In the genomic region with DNA sequence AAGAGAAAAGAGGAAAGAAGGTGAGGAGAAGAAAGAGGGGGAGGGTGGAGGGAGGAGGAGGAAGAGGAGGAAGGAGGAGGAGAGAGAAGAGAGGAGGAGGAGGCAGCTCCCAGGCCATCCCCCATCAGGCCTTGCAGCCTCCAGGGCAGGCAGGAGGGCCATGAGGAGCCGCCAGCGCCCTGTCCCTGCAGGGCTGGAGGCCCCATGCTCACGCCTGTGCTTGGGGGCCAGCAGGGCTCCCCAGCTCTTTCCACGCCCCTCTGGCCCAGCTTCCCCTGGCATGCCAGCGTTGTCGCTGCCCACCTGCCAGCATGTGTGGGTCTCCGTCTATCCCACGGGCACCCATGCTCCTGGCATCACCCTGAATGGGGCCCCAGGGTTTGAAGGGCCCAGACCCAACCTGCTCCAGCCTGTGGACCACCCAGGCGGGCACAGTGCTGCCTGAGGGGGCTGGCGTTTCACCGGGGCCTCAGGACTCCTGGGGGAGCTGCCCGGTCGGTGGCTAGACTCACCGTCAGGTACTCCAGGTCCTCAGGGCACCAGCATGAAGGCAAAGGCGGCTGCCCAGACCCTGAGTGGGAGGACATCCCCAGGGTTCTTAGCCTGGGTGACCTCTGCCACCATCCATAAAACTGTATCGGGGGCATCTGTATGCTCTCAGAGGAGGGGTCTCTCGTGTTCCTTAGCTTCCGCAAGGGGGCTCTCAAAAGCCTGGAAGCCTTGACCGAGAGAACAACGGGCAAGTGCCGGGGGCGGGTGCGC, we compare ENCODE assay signal across 12 cellular contexts. TPM values are rescaled to one million over a fixed set of nuclear protein-coding genes. Genes with fewer than 3 reads are reported as not detected.
A peak's percentile ranks its signal among the peaks of the same experiment; 100 is the strongest.
DNase-seq lines count a peak whose midpoint lies in the region; ATAC-seq, FAIRE-seq and TF ChIP-seq lines count a peak whose summit lies in the region.
"Had no signal": no experiment of that assay in that cellular context is flagged by ENCODE, and none has a peak within 500 bp of the region (broad histone marks: within the 10 kb centered on the region; RNA-seq: fewer than 3 reads in every experiment).

No MANE protein-coding gene starts in this region.

- no peaks in the 10 kb centered on the region for H3K9me3 ChIP-seq in mucosa of rectum (ENCODE audit: control insufficient read depth in 2 of 2, low read length in 2 of 2)
- H3K9me3 ChIP-seq in aorta (ENCODE audit: control insufficient read depth, low read length): no peaks in the 10 kb centered on the region

- WGBS in aorta, 2 donors: 57 to 65% methylated on average over 20 to 23 of the region's 23 CpGs

- FAIRE-seq in frontal cortex (lab: Jason Lieb, UNC): no peak
- FAIRE-seq: GM12891, keratinocyte had no signal

- H3K27me3 ChIP-seq in mucosa of rectum (ENCODE audit: control insufficient read depth in 2 of 2, insufficient read depth in 2 of 2, low read length in 2 of 2): no peaks in the 10 kb centered on the region
- no peaks in the 10 kb centered on the region for H3K27me3 ChIP-seq in aorta (ENCODE audit: control insufficient read depth in 1 of 2, insufficient read depth in 2 of 2, low read length in 1 of 2)

- no peak for TF ChIP-seq CTCF in brain (conservative IDR thresholded peaks at IDR 0.05)

- H3K4me3 ChIP-seq in mucosa of rectum (ENCODE audit: low read length in 2 of 2) (no peak overlapping the region), aorta (ENCODE audit: low read length in 2 of 2) (no peak overlapping the region)

- no peak overlapping the region for H3K4me3 Mint-ChIP-seq in stimulated activated naive CD8-positive, alpha-beta T cell treated with anti-CD3 and anti-CD28 coated beads, Interleukin-15, Interleukin-2, amounts not matched to agents 100 ng/mL and 50 ng/mL, for 24 hours
- no peak overlapping the region for H3K4me3 Mint-ChIP-seq in brain

- no peak for ATAC-seq in stimulated activated naive CD8-positive, alpha-beta T cell treated with anti-CD3 and anti-CD28 coated beads, Interleukin-15, Interleukin-2, amounts not matched to agents 100 U/mL and 50 U/mL, for 24 hours
- ATAC-seq in aorta (ENCODE audit: low FRiP score): peak; percentile 49

- H3K27me3 Mint-ChIP-seq in stimulated activated naive CD8-positive, alpha-beta T cell treated with anti-CD3 and anti-CD28 coated beads, Interleukin-15, Interleukin-2, amounts not matched to agents 100 ng/mL and 50 ng/mL, for 24 hours: no peaks in the 10 kb centered on the region
- H3K27me3 Mint-ChIP-seq in brain: no peaks in the 10 kb centered on the region

- peak overlapping the region; percentile 5 for H3K27ac Mint-ChIP-seq in stimulated activated naive CD8-positive, alpha-beta T cell treated with anti-CD3 and anti-CD28 coated beads, Interleukin-15, Interleukin-2, amounts not matched to agents 100 ng/mL and 50 ng/mL, for 24 hours
- peak overlapping the region; percentile 24 to 99 (median 94) for H3K27ac Mint-ChIP-seq in brain

- H3K4me1 Mint-ChIP-seq in stimulated activated naive CD8-positive, alpha-beta T cell treated with anti-CD3 and anti-CD28 coated beads, Interleukin-15, Interleukin-2, amounts not matched to agents 100 ng/mL and 50 ng/mL, for 24 hours (ENCODE audit: low read depth): peaks cover 39% of the 10 kb centered on the region
- peaks cover 26% of the 10 kb centered on the region for H3K4me1 Mint-ChIP-seq in brain

- H3K36me3 Mint-ChIP-seq in stimulated activated naive CD8-positive, alpha-beta T cell treated with anti-CD3 and anti-CD28 coated beads, Interleukin-15, Interleukin-2, amounts not matched to agents 100 ng/mL and 50 ng/mL, for 24 hours (ENCODE audit: low read depth): no peaks in the 10 kb centered on the region
- no peaks in the 10 kb centered on the region for H3K36me3 Mint-ChIP-seq in brain

- no peak overlapping the region for H3K9ac ChIP-seq in mucosa of rectum (ENCODE audit: low read depth in 1 of 2, low read length in 2 of 2)

- H3K4me1 ChIP-seq in mucosa of rectum (ENCODE audit: control insufficient read depth in 2 of 2, insufficient read depth in 2 of 2, low read length in 2 of 2) (peaks cover 15 to 20% of the 10 kb centered on the region in 2 donors), aorta (ENCODE audit: control insufficient read depth in 1 of 2, insufficient read depth in 2 of 2, low read length in 2 of 2) (no peaks in the 10 kb centered on the region)

- intact Hi-C loops in aorta (cut with DNase I): loop anchor here (5.0 to 10.0 kb wide), 2 partner anchors 102 to 580 kb away; partner anchors contain the start of gene CDKN1C (in 1 of the 2)

- no peak for DNase-seq in stimulated activated naive CD8-positive, alpha-beta T cell treated with anti-CD3 and anti-CD28 coated beads, Interleukin-15, Interleukin-2, amounts not matched to agents 100 U/mL and 50 U/mL, for 24 hours
- DNase-seq in aorta: peak in 1 of 2 donors; percentile 70
- DNase-seq in frontal cortex (ENCODE audit: low spot score in 2 of 2): no peak
- no peak for DNase-seq in NCI-H446 treated with DMSO at 0.1 percent for 48 hours (lab: John Stamatoyannopoulos, UW)
- DNase-seq in HK-2 (ENCODE audit: unreplicated experiment): no peak
- DNase-seq: NCI-H1694 treated with DMSO at 0.1 percent for 48 hours had no signal

- H3K9me3 Mint-ChIP-seq in stimulated activated naive CD8-positive, alpha-beta T cell treated with anti-CD3 and anti-CD28 coated beads, Interleukin-15, Interleukin-2, amounts not matched to agents 100 ng/mL and 50 ng/mL, for 24 hours: no peaks in the 10 kb centered on the region
- no peaks in the 10 kb centered on the region for H3K9me3 Mint-ChIP-seq in brain

- H3K27ac ChIP-seq in mucosa of rectum (ENCODE audit: low read depth in 2 of 2, low read length in 2 of 2): peak overlapping the region; percentile 21 to 57
- no peak overlapping the region for H3K27ac ChIP-seq in aorta (ENCODE audit: low read depth in 1 of 2, low read length in 2 of 2)

- H3K36me3 ChIP-seq in mucosa of rectum (ENCODE audit: control insufficient read depth in 2 of 2, insufficient read depth in 2 of 2, low read length in 2 of 2): no peaks in the 10 kb centered on the region
- H3K36me3 ChIP-seq in aorta (ENCODE audit: control insufficient read depth in 1 of 2, insufficient read depth in 2 of 2, low read length in 1 of 2): no peaks in the 10 kb centered on the region

RNA-seq across cellular contexts. Expression of gene TSPAN32, which starts 5.3 kb away (rescaled TPM):
- polyA plus RNA-seq in brain (ENCODE audit: insufficient read depth, low read depth, low replicate concordance) (not detected), aorta (1 to 10 TPM in 1 of 2 donors, not detected in 1; 8.7 TPM)
- total RNA-seq in aorta (1 to 10 TPM in 1 of 2 donors, under 1 TPM in 1; 0.84 to 3.5 TPM), frontal cortex (0.41 TPM)
- polyA plus RNA-seq: keratinocyte had no signal

RNA-seq across cellular contexts. Expression of gene C11orf21, which starts 5.4 kb away (rescaled TPM):
- polyA plus RNA-seq in brain (ENCODE audit: insufficient read depth, low read depth, low replicate concordance) (not detected), aorta (under 1 TPM in 1 of 2 donors, not detected in 1; 0.46 TPM)
- total RNA-seq in aorta (1 to 10 TPM; 1.4 to 2.1 TPM), frontal cortex (under 0.01 TPM)
- polyA plus RNA-seq: keratinocyte had no signal

RNA-seq across cellular contexts. Expression of gene ASCL2, which starts 36.8 kb away (rescaled TPM):
- polyA plus RNA-seq in brain (ENCODE audit: insufficient read depth, low read depth, low replicate concordance) (6.5 TPM), aorta (not detected)
- total RNA-seq in aorta (1 to 10 TPM in 1 of 2 donors, under 1 TPM in 1; 0.62 to 1.4 TPM), frontal cortex (0.82 TPM)
- total RNA-seq: skeletal muscle tissue had no signal

Comparison
In these comparisons a context has a peak if more than half of its experiments do, and no peak if none do; other contexts are left out.
1. H3K27ac ChIP-seq: peak in mucosa of rectum (2 of 2); none in aorta (0 of 2).